In genomic region chr19:3721131-3721899, GRCh38 we compare ENCODE assay signal across 1 cellular context.
A peak's percentile ranks its signal among the peaks of the same experiment; 100 is the strongest.
TF ChIP-seq lines count a peak whose summit lies in the region.

No MANE protein-coding gene starts in this region.

TF ChIP-seq in HCT116, 20 proteins besides CTCF, POLR2A, EP300 and RAD21 (continued from another document):
- TF ChIP-seq ZBTB33 (IDR thresholded peaks at IDR 0.05; ENCODE audit: extremely low read depth, insufficient replicate concordance, low read length) (peak; percentile 6), JUND (IDR thresholded peaks at IDR 0.05) (peak; percentile 97), SP1 (IDR thresholded peaks at IDR 0.05; ENCODE audit: low read depth) (peak; percentile 100), POLR2AphosphoS5 (IDR thresholded peaks at IDR 0.05; ENCODE audit: low read depth, low read length) (peak; percentile 56), ZFX (IDR thresholded peaks at IDR 0.05) (no peak), YY1 (IDR thresholded peaks at IDR 0.05; ENCODE audit: extremely low read depth, insufficient replicate concordance, low read depth, low read length) (peak; percentile 69), TCF7L2 (IDR thresholded peaks at IDR 0.05; ENCODE audit: borderline replicate concordance, extremely low read depth, insufficient read depth, insufficient read length) (peak; percentile 75), EZH2 (IDR thresholded peaks at IDR 0.05) (no peak), CBX3 (IDR thresholded peaks at IDR 0.05; ENCODE audit: low read depth) (peak; percentile 98), FOSL1 (IDR thresholded peaks at IDR 0.05; ENCODE audit: low read depth) (no peak), SIN3A (IDR thresholded peaks at IDR 0.05; ENCODE audit: low read depth) (peak; percentile 81; the same call in 1 of the 2 replicates)
- TF ChIP-seq, protein P1, sequence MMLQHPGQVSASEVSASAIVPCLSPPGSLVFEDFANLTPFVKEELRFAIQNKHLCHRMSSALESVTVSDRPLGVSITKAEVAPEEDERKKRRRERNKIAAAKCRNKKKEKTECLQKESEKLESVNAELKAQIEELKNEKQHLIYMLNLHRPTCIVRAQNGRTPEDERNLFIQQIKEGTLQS (IDR thresholded peaks at IDR 0.05): no peak
